In genomic region chr6:141482773-141483172, GRCh38 we compare ENCODE assay signal across 8 cellular contexts.
A peak's percentile ranks its signal among the peaks of the same experiment; 100 is the strongest.
DNase-seq lines count a peak whose midpoint lies in the region; TF ChIP-seq lines count a peak whose summit lies in the region.

No MANE protein-coding gene starts in this region.

- H3K9me3 Mint-ChIP-seq in MCF 10A (ENCODE audit: unreplicated experiment) = peaks cover 16% of the 10 kb centered on the region

- no peak overlapping the region for H3K4me2 ChIP-seq in mammary epithelial cell (ENCODE audit: insufficient read depth, low read depth, low read length)

- H3K36me3 Mint-ChIP-seq in MCF 10A (ENCODE audit: insufficient read depth, unreplicated experiment) = peaks cover 7% of the 10 kb centered on the region

- H3K4me3 ChIP-seq in mammary epithelial cell (replicated peaks in 1 of 3; ENCODE audit: insufficient read depth in 1 of 3, low read depth in 2 of 3, low read length in 3 of 3) (no peak overlapping the region), SJSA1 (peak overlapping the region; percentile 21), foreskin fibroblast (ENCODE audit: low read depth in 1 of 2, low read length in 2 of 2) (peak overlapping the region; percentile 23 to 55), transverse colon (peak overlapping the region in 1 of 4 donors; percentile 30)

- TF ChIP-seq POLR2A in transverse colon (IDR thresholded peaks at IDR 0.05) = no peak

- DNase-seq in MCF 10A (ENCODE audit: unreplicated experiment) (no peak), mammary epithelial cell (no peak), SJSA1 (ENCODE audit: low read depth in 1 of 2, low spot score in 2 of 2) (peak in 1 of 2 experiments; percentile 39), foreskin fibroblast (no peak), transverse colon (no peak), GF-D8 (lab: John Stamatoyannopoulos, UW) (no peak), T-helper 9 cell (no peak), nucleus accumbens (lab: John Stamatoyannopoulos, UW) (no peak)

- H3K4me1 ChIP-seq in mammary epithelial cell (ENCODE audit: insufficient read depth, low read length) (peaks cover 5% of the 10 kb centered on the region), SJSA1 (replicated peaks) (peaks cover 19% of the 10 kb centered on the region), transverse colon (peaks cover 0 to 5% (median 0%) of the 10 kb centered on the region in 4 donors)

- dilution Hi-C loops in mammary epithelial cell (cut with HindIII; ENCODE audit: low sequenced_read_pairs) = no loop called here

- peaks cover 6% of the 10 kb centered on the region for H3K4me1 Mint-ChIP-seq in MCF 10A (ENCODE audit: insufficient read depth, unreplicated experiment)

- BruUV-seq in MCF 10A (replicated peaks; lab: Mats Ljungman, UMichigan) = no TSS peak
- BruUV-seq in mammary epithelial cell (replicated peaks; lab: Mats Ljungman, UMichigan) = no TSS peak

- WGBS in mammary epithelial cell (ENCODE audit: low coverage, missing lambda C conversion rate) = 91% methylated on average over 5 of the region's 5 CpGs
- 30 to 53% methylated on average over 5 of the region's 5 CpGs for WGBS in transverse colon (ENCODE audit: low coverage in 1 of 2), 2 donors

- peak overlapping the region; percentile 81 for H3K27ac Mint-ChIP-seq in MCF 10A (ENCODE audit: low read depth, unreplicated experiment)

- no peak for TF ChIP-seq EP300 in transverse colon (IDR thresholded peaks at IDR 0.05; ENCODE audit: low read depth)

- H3K27ac ChIP-seq in mammary epithelial cell (ENCODE audit: insufficient read depth, low read depth, low read length) (no peak overlapping the region), SJSA1 (peak overlapping the region; percentile 87), transverse colon (peak overlapping the region; percentile 31 to 63 (median 46))

- H3K36me3 ChIP-seq in mammary epithelial cell (ENCODE audit: insufficient read depth, low read length) (no peaks in the 10 kb centered on the region), SJSA1 (no peaks in the 10 kb centered on the region), transverse colon (no peaks in the 10 kb centered on the region)

- POLR2A ChIA-PET in MCF 10A (lab: Yijun Ruan, JAX) = interaction anchor here (0.6 to 2.4 kb wide), 4 partner anchors 15 to 450 kb away, joined by 3 to 14 read pairs (median 6); no protein-coding TSS in a partner anchor

- H3K9me3 ChIP-seq in mammary epithelial cell (replicated peaks; ENCODE audit: insufficient read depth, low read length) (no peaks in the 10 kb centered on the region), SJSA1 (replicated peaks) (peaks cover 2% of the 10 kb centered on the region; the same call in 1 of the 2 replicates), transverse colon (no peaks in the 10 kb centered on the region)

- H3K9ac ChIP-seq in mammary epithelial cell (ENCODE audit: insufficient read depth, low read length) = no peak overlapping the region

- CTCF ChIA-PET in MCF 10A (lab: Yijun Ruan, JAX) (interaction anchor here (1.1 kb wide), 1 partner anchor 10 kb away, joined by 3 read pairs; no protein-coding TSS in a partner anchor), mammary epithelial cell (lab: Charles Lee; ENCODE audit: low non-redundant PET) (no interaction called here)

- no peaks in the 10 kb centered on the region for H4K20me1 ChIP-seq in mammary epithelial cell (ENCODE audit: insufficient read depth, low read length)

- no peaks in the 10 kb centered on the region for H3K79me2 ChIP-seq in mammary epithelial cell (ENCODE audit: insufficient read depth, low read length)

- no peak overlapping the region for H3K4me3 Mint-ChIP-seq in MCF 10A (ENCODE audit: unreplicated experiment)

- no peaks in the 10 kb centered on the region for H3K27me3 Mint-ChIP-seq in MCF 10A (ENCODE audit: insufficient read depth, unreplicated experiment)

- no peak for TF ChIP-seq CTCF in MCF 10A (IDR thresholded peaks at IDR 0.05; ENCODE audit: unreplicated experiment)
- TF ChIP-seq CTCF in mammary epithelial cell (conservative IDR thresholded peaks at IDR 0.05 in 1 of 2, IDR thresholded peaks at IDR 0.05 in 1 of 2; ENCODE audit: extremely low read depth in 1 of 2, insufficient read depth in 1 of 2, low read depth in 1 of 2, low read length in 2 of 2) = no peak
- no peak for TF ChIP-seq CTCF in foreskin fibroblast (IDR thresholded peaks at IDR 0.05; ENCODE audit: low read depth, low read length)
- TF ChIP-seq CTCF in transverse colon (IDR thresholded peaks at IDR 0.05) = no peak

- intact Hi-C loops in MCF 10A (cut with micrococcal nuclease) = no loop called here
- intact Hi-C loops in mammary epithelial cell (cut with micrococcal nuclease) = no loop called here
- intact Hi-C loops in transverse colon (cut with DNase I; ENCODE audit: low total_unique reads) = no loop called here

- H2AFZ ChIP-seq in mammary epithelial cell (ENCODE audit: low read depth, low read length) = no peak overlapping the region

- in situ Hi-C loops in mammary epithelial cell (cut with MboI; ENCODE audit: low sequenced_read_pairs in 2 of 2) = no loop called here
- in situ Hi-C loops in transverse colon (cut with MboI; ENCODE audit: low pct_ligation_motif_present in 1 of 4, low pct_unique_long_range_greater_than_20kb in 1 of 4, low sequenced_read_pairs in 3 of 4) = no loop called here

- H3K27me3 ChIP-seq in mammary epithelial cell (ENCODE audit: insufficient read depth, low read length) (no peaks in the 10 kb centered on the region), SJSA1 (replicated peaks) (no peaks in the 10 kb centered on the region), transverse colon (no peaks in the 10 kb centered on the region)

Comparison
In these comparisons a context has a peak if more than half of its experiments do, and no peak if none do; other contexts are left out.
1. H3K4me3 ChIP-seq: peak in SJSA1 (single experiment) and foreskin fibroblast (2 of 2); none in mammary epithelial cell (0 of 3).